In the genomic region with DNA sequence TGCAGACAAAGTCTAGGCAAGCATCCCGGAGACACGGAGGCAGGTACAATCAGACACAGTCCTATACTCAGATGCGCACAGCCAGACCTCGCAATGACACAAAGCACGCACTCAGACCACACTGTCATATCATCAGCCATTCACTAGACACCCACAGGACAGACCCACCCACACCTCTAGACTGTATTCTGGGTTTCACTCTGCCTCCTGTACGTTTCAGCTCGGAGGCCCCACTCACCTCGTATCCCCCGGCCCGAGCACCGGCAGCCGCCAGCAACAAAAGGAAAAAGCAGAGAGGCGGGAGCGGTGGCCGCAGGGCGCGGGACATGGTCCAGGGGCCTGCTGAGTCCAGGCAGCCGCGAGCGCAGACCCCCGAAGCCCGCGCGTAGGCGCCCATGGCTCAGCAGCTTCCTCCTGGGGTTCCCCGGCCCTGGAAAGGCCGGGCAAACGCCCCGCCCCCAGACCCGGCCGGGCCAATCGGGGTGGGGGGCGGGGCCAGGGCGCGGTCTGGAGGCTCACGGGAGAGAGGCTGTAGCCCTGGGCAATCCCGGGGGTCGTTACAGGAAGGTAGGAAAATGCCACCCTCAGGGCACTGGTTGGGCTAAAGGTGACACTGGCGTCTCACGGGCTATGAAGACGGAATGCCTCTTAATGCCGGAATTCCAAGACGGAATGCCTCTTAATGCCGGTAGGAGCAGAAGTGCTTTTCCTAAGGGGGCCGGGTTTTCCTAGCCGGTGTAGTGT, we compare ENCODE assay signal across 8 cellular contexts. TPM values are rescaled to one million over a fixed set of nuclear protein-coding genes. Genes with fewer than 3 reads are reported as not detected.
DNase-seq lines count a peak whose midpoint lies in the region; ATAC-seq and TF ChIP-seq lines count a peak whose summit lies in the region.

A gene (minus strand): TSS at position 438 of the 744 bp plus-strand sequence. CDS start 41 bp downstream, at position 397.
A gene with protein sequence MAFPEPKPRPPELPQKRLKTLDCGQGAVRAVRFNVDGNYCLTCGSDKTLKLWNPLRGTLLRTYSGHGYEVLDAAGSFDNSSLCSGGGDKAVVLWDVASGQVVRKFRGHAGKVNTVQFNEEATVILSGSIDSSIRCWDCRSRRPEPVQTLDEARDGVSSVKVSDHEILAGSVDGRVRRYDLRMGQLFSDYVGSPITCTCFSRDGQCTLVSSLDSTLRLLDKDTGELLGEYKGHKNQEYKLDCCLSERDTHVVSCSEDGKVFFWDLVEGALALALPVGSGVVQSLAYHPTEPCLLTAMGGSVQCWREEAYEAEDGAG (plus strand): TSS at position 503 of the 744 bp plus-strand sequence. CDS start 2,984 bp downstream, outside the sequence.

- peak; percentile 91 for DNase-seq in NCI-H69 (lab: John Stamatoyannopoulos, UW)
- DNase-seq in activated CD4-positive, alpha-beta T cell treated with anti-CD3 and anti-CD28 coated beads, Interleukin-2, amount 50 U/mL, for 24 hours (ENCODE audit: low read depth in 1 of 2, low spot score in 1 of 2) = peak; percentile 61 to 70
- DNase-seq in stimulated activated CD4-positive, alpha-beta T cell treated with anti-CD3 and anti-CD28 coated beads, Interleukin-4, amount 100 ng/mL, for 24 hours = peak; percentile 83

- H3K4me3 Mint-ChIP-seq in dendritic cell treated with granulocyte-macrophage colony-stimulating factor and Interleukin-4, amounts not matched to agents 40 ng/mL and 50 ng/mL, for 4 days = peak within 1 kb of the TSS; percentile 99

- peaks cover 89% of the 10 kb centered on the region for H3K36me3 Mint-ChIP-seq in dendritic cell treated with granulocyte-macrophage colony-stimulating factor and Interleukin-4, amounts not matched to agents 40 ng/mL and 50 ng/mL, for 4 days (ENCODE audit: low read depth)

- H3K4me3 ChIP-seq in liver (ENCODE audit: low read depth in 1 of 3, low read length in 3 of 3) = peak within 1 kb of the TSS; percentile 65 to 77 (median 65)

- intact Hi-C loops in dendritic cell treated with granulocyte-macrophage colony-stimulating factor and Interleukin-4, amounts not matched to agents 40 ng/mL and 50 ng/mL, for 4 days (cut with micrococcal nuclease) = loop anchor here (5.0 kb wide), 1 partner anchor 54 kb away; a partner anchor contains a TSS

- ATAC-seq in GM18498 (IDR thresholded peaks at IDR 0.05; ENCODE audit: unreplicated experiment) = peak; percentile 57
- peak; percentile 35 for ATAC-seq in HG03135 (IDR thresholded peaks at IDR 0.05; ENCODE audit: unreplicated experiment)
- ATAC-seq in HG02973 (IDR thresholded peaks at IDR 0.05; ENCODE audit: unreplicated experiment) = no peak

- WGBS in liver = 2% methylated on average over 46 of the region's 46 CpGs

- H3K36me3 ChIP-seq in liver (ENCODE audit: control insufficient read depth in 4 of 4, insufficient read depth in 3 of 4, low read depth in 1 of 4, low read length in 3 of 4) = peaks cover 0 to 13% (median 5%) of the 10 kb centered on the region in 4 donors

- no peaks in the 10 kb centered on the region for H3K27me3 Mint-ChIP-seq in dendritic cell treated with granulocyte-macrophage colony-stimulating factor and Interleukin-4, amounts not matched to agents 40 ng/mL and 50 ng/mL, for 4 days

- H3K27me3 ChIP-seq in liver (ENCODE audit: control insufficient read depth in 4 of 4, insufficient read depth in 4 of 4, low read length in 3 of 4) = no peaks in the 10 kb centered on the region

- TF ChIP-seq RAD21 in liver (IDR thresholded peaks at IDR 0.05) = no peak

- peak within 1 kb of the TSS; percentile 62 to 76 for H3K9ac ChIP-seq in liver (ENCODE audit: low read depth in 1 of 2, low read length in 2 of 2)

- TF ChIP-seq CTCF in liver (IDR thresholded peaks at IDR 0.05; ENCODE audit: low read depth, low read length, missing input control) = no peak

- H3K9me3 Mint-ChIP-seq in dendritic cell treated with granulocyte-macrophage colony-stimulating factor and Interleukin-4, amounts not matched to agents 40 ng/mL and 50 ng/mL, for 4 days = no peaks in the 10 kb centered on the region

- no peaks in the 10 kb centered on the region for H3K9me3 ChIP-seq in liver (ENCODE audit: control insufficient read depth in 4 of 4, low read length in 3 of 4)

- peak within 1 kb of the TSS; percentile 100 for H3K27ac Mint-ChIP-seq in dendritic cell treated with granulocyte-macrophage colony-stimulating factor and Interleukin-4, amounts not matched to agents 40 ng/mL and 50 ng/mL, for 4 days

- H3K4me1 Mint-ChIP-seq in dendritic cell treated with granulocyte-macrophage colony-stimulating factor and Interleukin-4, amounts not matched to agents 40 ng/mL and 50 ng/mL, for 4 days (ENCODE audit: low read depth) = peaks cover 65% of the 10 kb centered on the region

- peak within 1 kb of the TSS; percentile 12 to 29 for H3K27ac ChIP-seq in liver (ENCODE audit: low read depth in 1 of 2, low read length in 2 of 2)

- peaks cover 19 to 46% (median 41%) of the 10 kb centered on the region in 4 donors for H3K4me1 ChIP-seq in liver (ENCODE audit: control insufficient read depth in 4 of 4, insufficient read depth in 4 of 4, low read length in 3 of 4)

TF ChIP-seq in liver, 16 proteins besides CTCF, POLR2A, EP300 and RAD21:
- peak; percentile 44 for TF ChIP-seq SP1 (IDR thresholded peaks at IDR 0.05)
- TF ChIP-seq EGR1 (IDR thresholded peaks at IDR 0.05; ENCODE audit: low read depth in 2 of 2) = no peak

RNA-seq across cellular contexts. Expression of the first gene that starts in this region (rescaled TPM):
- total RNA-seq in liver = 10 to 100 TPM; 41.3 to 42.9 TPM
- polyA plus RNA-seq in liver = 10 to 100 TPM; 23.5 to 28.9 TPM

RNA-seq across cellular contexts. Expression of the second gene that starts in this region (rescaled TPM):
- total RNA-seq in liver = 1 to 10 TPM; 4.0 to 5.1 TPM
- polyA plus RNA-seq in liver = 1 to 10 TPM; 3.9 to 4.4 TPM
